In the genomic region with DNA sequence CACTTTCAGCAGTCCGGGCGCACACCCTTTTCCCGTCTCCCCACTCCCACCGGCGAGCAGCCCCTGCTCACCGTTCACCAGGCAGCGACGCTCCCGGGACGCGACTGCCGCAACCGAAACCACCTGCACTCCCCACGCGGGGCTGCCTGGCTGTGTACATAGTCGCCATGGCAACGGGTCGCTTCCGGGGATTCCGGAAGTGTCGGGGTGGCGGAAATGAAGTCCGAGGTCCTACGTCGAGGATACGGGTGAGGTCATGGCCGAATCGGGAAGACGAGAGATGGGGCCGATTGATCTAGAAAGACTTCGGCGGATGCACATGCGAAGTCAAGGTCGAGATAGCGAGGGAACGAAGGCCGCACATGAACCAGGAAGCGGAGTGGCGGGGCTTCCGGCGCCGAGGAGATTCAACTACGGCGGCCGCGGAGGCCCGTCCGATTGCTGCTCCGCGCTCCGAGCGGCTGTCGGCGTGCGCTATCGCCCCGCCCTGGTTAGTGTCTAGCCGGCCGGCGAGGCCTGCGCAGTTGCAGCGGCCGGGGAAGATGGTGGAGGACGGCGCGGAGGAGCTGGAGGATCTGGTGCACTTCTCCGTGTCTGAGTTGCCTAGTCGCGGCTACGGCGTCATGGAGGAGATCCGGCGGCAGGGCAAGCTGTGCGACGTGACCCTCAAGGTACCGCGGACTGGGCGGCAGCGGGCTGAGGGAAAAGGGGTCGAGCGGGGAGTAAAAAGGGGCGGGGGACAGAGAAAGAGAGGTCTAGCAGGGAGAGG, we compare ENCODE assay signal across 1 cellular context.
TF ChIP-seq lines count a peak whose summit lies in the region.

A gene with protein sequence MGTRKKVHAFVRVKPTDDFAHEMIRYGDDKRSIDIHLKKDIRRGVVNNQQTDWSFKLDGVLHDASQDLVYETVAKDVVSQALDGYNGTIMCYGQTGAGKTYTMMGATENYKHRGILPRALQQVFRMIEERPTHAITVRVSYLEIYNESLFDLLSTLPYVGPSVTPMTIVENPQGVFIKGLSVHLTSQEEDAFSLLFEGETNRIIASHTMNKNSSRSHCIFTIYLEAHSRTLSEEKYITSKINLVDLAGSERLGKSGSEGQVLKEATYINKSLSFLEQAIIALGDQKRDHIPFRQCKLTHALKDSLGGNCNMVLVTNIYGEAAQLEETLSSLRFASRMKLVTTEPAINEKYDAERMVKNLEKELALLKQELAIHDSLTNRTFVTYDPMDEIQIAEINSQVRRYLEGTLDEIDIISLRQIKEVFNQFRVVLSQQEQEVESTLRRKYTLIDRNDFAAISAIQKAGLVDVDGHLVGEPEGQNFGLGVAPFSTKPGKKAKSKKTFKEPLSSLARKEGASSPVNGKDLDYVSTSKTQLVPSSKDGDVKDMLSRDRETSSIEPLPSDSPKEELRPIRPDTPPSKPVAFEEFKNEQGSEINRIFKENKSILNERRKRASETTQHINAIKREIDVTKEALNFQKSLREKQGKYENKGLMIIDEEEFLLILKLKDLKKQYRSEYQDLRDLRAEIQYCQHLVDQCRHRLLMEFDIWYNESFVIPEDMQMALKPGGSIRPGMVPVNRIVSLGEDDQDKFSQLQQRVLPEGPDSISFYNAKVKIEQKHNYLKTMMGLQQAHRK (minus strand): TSS at position 376 of the 769 bp plus-strand sequence. CDS start 5,425 bp downstream, outside the sequence.
A gene (plus strand): TSS at position 521 of the 769 bp plus-strand sequence. CDS start 22 bp downstream, at position 543.

TF ChIP-seq in HepG2, 621 proteins besides CTCF, POLR2A, EP300 and RAD21 (continued from another document and continues in another):
- TF ChIP-seq, protein P1, sequence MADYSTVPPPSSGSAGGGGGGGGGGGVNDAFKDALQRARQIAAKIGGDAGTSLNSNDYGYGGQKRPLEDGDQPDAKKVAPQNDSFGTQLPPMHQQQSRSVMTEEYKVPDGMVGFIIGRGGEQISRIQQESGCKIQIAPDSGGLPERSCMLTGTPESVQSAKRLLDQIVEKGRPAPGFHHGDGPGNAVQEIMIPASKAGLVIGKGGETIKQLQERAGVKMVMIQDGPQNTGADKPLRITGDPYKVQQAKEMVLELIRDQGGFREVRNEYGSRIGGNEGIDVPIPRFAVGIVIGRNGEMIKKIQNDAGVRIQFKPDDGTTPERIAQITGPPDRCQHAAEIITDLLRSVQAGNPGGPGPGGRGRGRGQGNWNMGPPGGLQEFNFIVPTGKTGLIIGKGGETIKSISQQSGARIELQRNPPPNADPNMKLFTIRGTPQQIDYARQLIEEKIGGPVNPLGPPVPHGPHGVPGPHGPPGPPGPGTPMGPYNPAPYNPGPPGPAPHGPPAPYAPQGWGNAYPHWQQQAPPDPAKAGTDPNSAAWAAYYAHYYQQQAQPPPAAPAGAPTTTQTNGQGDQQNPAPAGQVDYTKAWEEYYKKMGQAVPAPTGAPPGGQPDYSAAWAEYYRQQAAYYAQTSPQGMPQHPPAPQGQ (CRISPR knock-in tag; IDR thresholded peaks at IDR 0.05; ENCODE audit: borderline replicate concordance), result no peak
- TF ChIP-seq ZBTB20 (CRISPR knock-in tag; IDR thresholded peaks at IDR 0.05; ENCODE audit: borderline replicate concordance, low read depth), result peak; percentile 77; the same call in 1 of the 2 replicates
- no peak for TF ChIP-seq ZBTB1 (CRISPR knock-in tag; IDR thresholded peaks at IDR 0.05; ENCODE audit: borderline replicate concordance)
- TF ChIP-seq, protein P2, sequence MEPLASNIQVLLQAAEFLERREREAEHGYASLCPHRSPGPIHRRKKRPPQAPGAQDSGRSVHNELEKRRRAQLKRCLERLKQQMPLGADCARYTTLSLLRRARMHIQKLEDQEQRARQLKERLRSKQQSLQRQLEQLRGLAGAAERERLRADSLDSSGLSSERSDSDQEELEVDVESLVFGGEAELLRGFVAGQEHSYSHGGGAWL (CRISPR knock-in tag; IDR thresholded peaks at IDR 0.05), result peak; percentile 89
- TF ChIP-seq ZMYM2 (CRISPR knock-in tag; IDR thresholded peaks at IDR 0.05), result 0 out of 2 replicates have a peak, but pooled peaks have one; percentile 19
- TF ChIP-seq ZNF30 (CRISPR knock-in tag; IDR thresholded peaks at IDR 0.05), result no peak
- TF ChIP-seq, protein P3, sequence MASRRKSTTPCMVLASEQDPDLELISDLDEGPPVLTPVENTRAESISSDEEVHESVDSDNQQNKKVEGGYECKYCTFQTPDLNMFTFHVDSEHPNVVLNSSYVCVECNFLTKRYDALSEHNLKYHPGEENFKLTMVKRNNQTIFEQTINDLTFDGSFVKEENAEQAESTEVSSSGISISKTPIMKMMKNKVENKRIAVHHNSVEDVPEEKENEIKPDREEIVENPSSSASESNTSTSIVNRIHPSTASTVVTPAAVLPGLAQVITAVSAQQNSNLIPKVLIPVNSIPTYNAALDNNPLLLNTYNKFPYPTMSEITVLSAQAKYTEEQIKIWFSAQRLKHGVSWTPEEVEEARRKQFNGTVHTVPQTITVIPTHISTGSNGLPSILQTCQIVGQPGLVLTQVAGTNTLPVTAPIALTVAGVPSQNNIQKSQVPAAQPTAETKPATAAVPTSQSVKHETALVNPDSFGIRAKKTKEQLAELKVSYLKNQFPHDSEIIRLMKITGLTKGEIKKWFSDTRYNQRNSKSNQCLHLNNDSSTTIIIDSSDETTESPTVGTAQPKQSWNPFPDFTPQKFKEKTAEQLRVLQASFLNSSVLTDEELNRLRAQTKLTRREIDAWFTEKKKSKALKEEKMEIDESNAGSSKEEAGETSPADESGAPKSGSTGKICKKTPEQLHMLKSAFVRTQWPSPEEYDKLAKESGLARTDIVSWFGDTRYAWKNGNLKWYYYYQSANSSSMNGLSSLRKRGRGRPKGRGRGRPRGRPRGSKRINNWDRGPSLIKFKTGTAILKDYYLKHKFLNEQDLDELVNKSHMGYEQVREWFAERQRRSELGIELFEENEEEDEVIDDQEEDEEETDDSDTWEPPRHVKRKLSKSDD (CRISPR knock-in tag; IDR thresholded peaks at IDR 0.05; ENCODE audit: low read depth), result peak; percentile 86
- peak; percentile 100 for TF ChIP-seq SIN3A (IDR thresholded peaks at IDR 0.05; ENCODE audit: borderline replicate concordance, low read depth, low read length)
- peak; percentile 16 for TF ChIP-seq MED8 (CRISPR knock-in tag; IDR thresholded peaks at IDR 0.05; ENCODE audit: insufficient replicate concordance)
- peak; percentile 69 for TF ChIP-seq JUN (CRISPR knock-in tag; IDR thresholded peaks at IDR 0.05)
- TF ChIP-seq PHB2 (IDR thresholded peaks at IDR 0.05; ENCODE audit: partially characterized antibody), result no peak
- TF ChIP-seq HDAC2 (CRISPR knock-in tag; IDR thresholded peaks at IDR 0.05), result peak; percentile 84
- TF ChIP-seq, protein P4, sequence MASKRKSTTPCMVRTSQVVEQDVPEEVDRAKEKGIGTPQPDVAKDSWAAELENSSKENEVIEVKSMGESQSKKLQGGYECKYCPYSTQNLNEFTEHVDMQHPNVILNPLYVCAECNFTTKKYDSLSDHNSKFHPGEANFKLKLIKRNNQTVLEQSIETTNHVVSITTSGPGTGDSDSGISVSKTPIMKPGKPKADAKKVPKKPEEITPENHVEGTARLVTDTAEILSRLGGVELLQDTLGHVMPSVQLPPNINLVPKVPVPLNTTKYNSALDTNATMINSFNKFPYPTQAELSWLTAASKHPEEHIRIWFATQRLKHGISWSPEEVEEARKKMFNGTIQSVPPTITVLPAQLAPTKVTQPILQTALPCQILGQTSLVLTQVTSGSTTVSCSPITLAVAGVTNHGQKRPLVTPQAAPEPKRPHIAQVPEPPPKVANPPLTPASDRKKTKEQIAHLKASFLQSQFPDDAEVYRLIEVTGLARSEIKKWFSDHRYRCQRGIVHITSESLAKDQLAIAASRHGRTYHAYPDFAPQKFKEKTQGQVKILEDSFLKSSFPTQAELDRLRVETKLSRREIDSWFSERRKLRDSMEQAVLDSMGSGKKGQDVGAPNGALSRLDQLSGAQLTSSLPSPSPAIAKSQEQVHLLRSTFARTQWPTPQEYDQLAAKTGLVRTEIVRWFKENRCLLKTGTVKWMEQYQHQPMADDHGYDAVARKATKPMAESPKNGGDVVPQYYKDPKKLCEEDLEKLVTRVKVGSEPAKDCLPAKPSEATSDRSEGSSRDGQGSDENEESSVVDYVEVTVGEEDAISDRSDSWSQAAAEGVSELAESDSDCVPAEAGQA (IDR thresholded peaks at IDR 0.05; ENCODE audit: low read depth), result peak; percentile 57; the same call in 1 of the 2 replicates
- TF ChIP-seq, protein P4 (CRISPR knock-in tag; IDR thresholded peaks at IDR 0.05; ENCODE audit: borderline replicate concordance), result 0 out of 2 replicates have a peak, but pooled peaks have one; percentile 9
- TF ChIP-seq PHF21A (CRISPR knock-in tag; IDR thresholded peaks at IDR 0.05), result peak; percentile 85
- TF ChIP-seq GTF3A (CRISPR knock-in tag; conservative IDR thresholded peaks at IDR 0.05), result peak; percentile 80; the same call in 1 of the 2 replicates
- TF ChIP-seq, protein P5, sequence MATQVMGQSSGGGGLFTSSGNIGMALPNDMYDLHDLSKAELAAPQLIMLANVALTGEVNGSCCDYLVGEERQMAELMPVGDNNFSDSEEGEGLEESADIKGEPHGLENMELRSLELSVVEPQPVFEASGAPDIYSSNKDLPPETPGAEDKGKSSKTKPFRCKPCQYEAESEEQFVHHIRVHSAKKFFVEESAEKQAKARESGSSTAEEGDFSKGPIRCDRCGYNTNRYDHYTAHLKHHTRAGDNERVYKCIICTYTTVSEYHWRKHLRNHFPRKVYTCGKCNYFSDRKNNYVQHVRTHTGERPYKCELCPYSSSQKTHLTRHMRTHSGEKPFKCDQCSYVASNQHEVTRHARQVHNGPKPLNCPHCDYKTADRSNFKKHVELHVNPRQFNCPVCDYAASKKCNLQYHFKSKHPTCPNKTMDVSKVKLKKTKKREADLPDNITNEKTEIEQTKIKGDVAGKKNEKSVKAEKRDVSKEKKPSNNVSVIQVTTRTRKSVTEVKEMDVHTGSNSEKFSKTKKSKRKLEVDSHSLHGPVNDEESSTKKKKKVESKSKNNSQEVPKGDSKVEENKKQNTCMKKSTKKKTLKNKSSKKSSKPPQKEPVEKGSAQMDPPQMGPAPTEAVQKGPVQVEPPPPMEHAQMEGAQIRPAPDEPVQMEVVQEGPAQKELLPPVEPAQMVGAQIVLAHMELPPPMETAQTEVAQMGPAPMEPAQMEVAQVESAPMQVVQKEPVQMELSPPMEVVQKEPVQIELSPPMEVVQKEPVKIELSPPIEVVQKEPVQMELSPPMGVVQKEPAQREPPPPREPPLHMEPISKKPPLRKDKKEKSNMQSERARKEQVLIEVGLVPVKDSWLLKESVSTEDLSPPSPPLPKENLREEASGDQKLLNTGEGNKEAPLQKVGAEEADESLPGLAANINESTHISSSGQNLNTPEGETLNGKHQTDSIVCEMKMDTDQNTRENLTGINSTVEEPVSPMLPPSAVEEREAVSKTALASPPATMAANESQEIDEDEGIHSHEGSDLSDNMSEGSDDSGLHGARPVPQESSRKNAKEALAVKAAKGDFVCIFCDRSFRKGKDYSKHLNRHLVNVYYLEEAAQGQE (IDR thresholded peaks at IDR 0.05; ENCODE audit: borderline replicate concordance in 1 of 2, low read depth in 1 of 2, low read length in 2 of 2), result peak in 1 of 2 experiments; percentile 20; a peak in 1 of 4 replicates
- TF ChIP-seq, protein P6, sequence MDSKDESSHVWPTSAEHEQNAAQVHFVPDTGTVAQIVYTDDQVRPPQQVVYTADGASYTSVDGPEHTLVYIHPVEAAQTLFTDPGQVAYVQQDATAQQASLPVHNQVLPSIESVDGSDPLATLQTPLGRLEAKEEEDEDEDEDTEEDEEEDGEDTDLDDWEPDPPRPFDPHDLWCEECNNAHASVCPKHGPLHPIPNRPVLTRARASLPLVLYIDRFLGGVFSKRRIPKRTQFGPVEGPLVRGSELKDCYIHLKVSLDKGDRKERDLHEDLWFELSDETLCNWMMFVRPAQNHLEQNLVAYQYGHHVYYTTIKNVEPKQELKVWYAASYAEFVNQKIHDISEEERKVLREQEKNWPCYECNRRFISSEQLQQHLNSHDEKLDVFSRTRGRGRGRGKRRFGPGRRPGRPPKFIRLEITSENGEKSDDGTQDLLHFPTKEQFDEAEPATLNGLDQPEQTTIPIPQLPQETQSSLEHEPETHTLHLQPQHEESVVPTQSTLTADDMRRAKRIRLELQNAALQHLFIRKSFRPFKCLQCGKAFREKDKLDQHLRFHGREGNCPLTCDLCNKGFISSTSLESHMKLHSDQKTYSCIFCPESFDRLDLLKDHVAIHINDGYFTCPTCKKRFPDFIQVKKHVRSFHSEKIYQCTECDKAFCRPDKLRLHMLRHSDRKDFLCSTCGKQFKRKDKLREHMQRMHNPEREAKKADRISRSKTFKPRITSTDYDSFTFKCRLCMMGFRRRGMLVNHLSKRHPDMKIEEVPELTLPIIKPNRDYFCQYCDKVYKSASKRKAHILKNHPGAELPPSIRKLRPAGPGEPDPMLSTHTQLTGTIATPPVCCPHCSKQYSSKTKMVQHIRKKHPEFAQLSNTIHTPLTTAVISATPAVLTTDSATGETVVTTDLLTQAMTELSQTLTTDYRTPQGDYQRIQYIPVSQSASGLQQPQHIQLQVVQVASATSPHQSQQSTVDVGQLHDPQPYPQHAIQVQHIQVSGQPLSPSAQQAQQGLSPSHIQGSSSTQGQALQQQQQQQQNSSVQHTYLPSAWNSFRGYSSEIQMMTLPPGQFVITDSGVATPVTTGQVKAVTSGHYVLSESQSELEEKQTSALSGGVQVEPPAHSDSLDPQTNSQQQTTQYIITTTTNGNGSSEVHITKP (CRISPR knock-in tag; IDR thresholded peaks at IDR 0.05; ENCODE audit: low read depth), result 0 out of 2 replicates have a peak, but pooled peaks have one; percentile 16
- TF ChIP-seq ZNF543 (CRISPR knock-in tag; IDR thresholded peaks at IDR 0.05), result peak; percentile 60; the same call in 1 of the 2 replicates
- TF ChIP-seq ONECUT2 (CRISPR knock-in tag; IDR thresholded peaks at IDR 0.05), result no peak
- TF ChIP-seq, protein P7, sequence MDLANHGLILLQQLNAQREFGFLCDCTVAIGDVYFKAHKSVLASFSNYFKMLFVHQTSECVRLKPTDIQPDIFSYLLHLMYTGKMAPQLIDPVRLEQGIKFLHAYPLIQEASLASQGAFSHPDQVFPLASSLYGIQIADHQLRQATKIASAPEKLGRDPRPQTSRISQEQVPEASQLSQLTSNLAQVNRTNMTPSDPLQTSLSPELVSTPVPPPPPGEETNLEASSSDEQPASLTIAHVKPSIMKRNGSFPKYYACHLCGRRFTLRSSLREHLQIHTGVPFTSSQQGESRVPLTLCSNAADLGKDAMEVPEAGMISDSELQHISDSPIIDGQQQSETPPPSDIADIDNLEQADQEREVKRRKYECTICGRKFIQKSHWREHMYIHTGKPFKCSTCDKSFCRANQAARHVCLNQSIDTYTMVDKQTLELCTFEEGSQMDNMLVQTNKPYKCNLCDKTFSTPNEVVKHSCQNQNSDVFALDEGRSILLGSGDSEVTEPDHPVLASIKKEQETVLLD (CRISPR knock-in tag; IDR thresholded peaks at IDR 0.05; ENCODE audit: low read depth), result peak; percentile 77
- no peak for TF ChIP-seq ZNF432 (CRISPR knock-in tag; IDR thresholded peaks at IDR 0.05; ENCODE audit: borderline replicate concordance)
- TF ChIP-seq EED (CRISPR knock-in tag; IDR thresholded peaks at IDR 0.05), result no peak; the same call in 1 of the 2 replicates
